ENCODE assay signal across 13 cellular contexts in genomic region chr17:74815671-74816370, GRCh38. TPM values are rescaled to one million over a fixed set of nuclear protein-coding genes. Genes with fewer than 3 reads are reported as not detected.
DNase-seq lines count a peak whose midpoint lies in the region; ATAC-seq and TF ChIP-seq lines count a peak whose summit lies in the region.
"Had no signal": no experiment of that assay in that cellular context is flagged by ENCODE, and none has a peak within 500 bp of the region (broad histone marks: within the 10 kb centered on the region; RNA-seq: fewer than 3 reads in every experiment).

No MANE protein-coding gene starts in this region.

- no peak for ATAC-seq in CD4-positive, alpha-beta T cell (ENCODE audit: poor library complexity)
- ATAC-seq: Right ventricle myocardium inferior had no signal

- H3K27ac ChIP-seq in A673 (ENCODE audit: low read depth, low read length, poor library complexity, severe bottlenecking), result peak overlapping the region; percentile 61
- H3K27ac ChIP-seq in OCI-LY3 (ENCODE audit: low read length), result no peak overlapping the region
- H3K27ac ChIP-seq in RWPE1, result no peak overlapping the region
- no peak overlapping the region for H3K27ac ChIP-seq in coronary artery
- H3K27ac ChIP-seq in CD4-positive, alpha-beta T cell (ENCODE audit: low read depth, low read length), result no peak overlapping the region
- H3K27ac ChIP-seq: ovary had no signal

- POLR2A ChIA-PET in A673 (lab: Charles Lee; ENCODE audit: low non-redundant PET) (no interaction called here), RWPE1 (lab: Yijun Ruan, JAX; ENCODE audit: low non-redundant PET) (no interaction called here)
- POLR2A ChIA-PET in CD4-positive, alpha-beta T cell (lab: Charles Lee), result interaction anchor here (0.6 kb wide), 1 partner anchor 25 kb away, joined by 3 read pairs; no protein-coding TSS in a partner anchor

- no peaks in the 10 kb centered on the region for H3K27me3 Mint-ChIP-seq in CD4-positive, alpha-beta T cell
- H3K27me3 Mint-ChIP-seq: activated CD4-positive, alpha-beta T cell treated with anti-CD3 and anti-CD28 coated beads, Interleukin-2, amount 10 ng/mL, durations not matched to agents 7 days and 5 days had no signal

- BruUV-seq in A673 (replicated peaks; lab: Mats Ljungman, UMichigan), result no TSS peak

- no peaks in the 10 kb centered on the region for H3K79me2 ChIP-seq in OCI-LY3 (ENCODE audit: low read length)

- no peak overlapping the region for H3K9ac ChIP-seq in OCI-LY3 (ENCODE audit: low read length)

- DNase-seq in A673 (ENCODE audit: low spot score), result peak; percentile 85
- DNase-seq in G401 (ENCODE audit: low spot score), result peak; percentile 58
- no peak for DNase-seq in epithelial cell of esophagus (ENCODE audit: low read depth)
- DNase-seq in DMS153 (lab: John Stamatoyannopoulos, UW), result no peak
- no peak for DNase-seq in RWPE1 (ENCODE audit: low spot score)
- no peak for DNase-seq in coronary artery (ENCODE audit: low spot score)
- no peak for DNase-seq in CD4-positive, alpha-beta T cell
- DNase-seq: activated CD4-positive, alpha-beta T cell treated with anti-CD3 and anti-CD28 coated beads, Interleukin-2, amount 10 ng/mL, durations not matched to agents 7 days and 5 days; NCI-H1417 treated with DMSO at 0.1 percent for 48 hours; ovary; stimulated activated CD4-positive, alpha-beta T cell treated with anti-CD3 and anti-CD28 coated beads, Interleukin-2, amount 100 ng/mL, for 48 hours had no signal

- no peaks in the 10 kb centered on the region for H3K9me3 ChIP-seq in A673 (ENCODE audit: low read depth, low read length, poor library complexity, severe bottlenecking)
- H3K9me3 ChIP-seq in OCI-LY3 (ENCODE audit: insufficient read depth, low read length), result no peaks in the 10 kb centered on the region
- no peaks in the 10 kb centered on the region for H3K9me3 ChIP-seq in CD4-positive, alpha-beta T cell (ENCODE audit: control insufficient read depth, low read length)
- H3K9me3 ChIP-seq: ovary had no signal

- H3K27me3 ChIP-seq in A673 (replicated peaks; ENCODE audit: insufficient read depth, low read depth, low read length, poor library complexity) (no peaks in the 10 kb centered on the region), OCI-LY3 (ENCODE audit: low read depth, low read length) (no peaks in the 10 kb centered on the region)
- no peaks in the 10 kb centered on the region for H3K27me3 ChIP-seq in CD4-positive, alpha-beta T cell (ENCODE audit: control insufficient read depth, insufficient read depth, low read length)
- H3K27me3 ChIP-seq: ovary had no signal

- peaks cover 64% of the 10 kb centered on the region for H3K36me3 Mint-ChIP-seq in CD4-positive, alpha-beta T cell (ENCODE audit: low read depth)

- H3K4me3 Mint-ChIP-seq in CD4-positive, alpha-beta T cell, result no peak overlapping the region
- H3K4me3 Mint-ChIP-seq: activated CD4-positive, alpha-beta T cell treated with anti-CD3 and anti-CD28 coated beads, Interleukin-2, amount 10 ng/mL, durations not matched to agents 7 days and 5 days had no signal

- in situ Hi-C loops in G401 (cut with HindIII; ENCODE audit: low sequenced_read_pairs), result no loop called here

- H3K27ac Mint-ChIP-seq in CD4-positive, alpha-beta T cell, result no peak overlapping the region
- H3K27ac Mint-ChIP-seq: activated CD4-positive, alpha-beta T cell treated with anti-CD3 and anti-CD28 coated beads, Interleukin-2, amount 10 ng/mL, durations not matched to agents 7 days and 5 days had no signal

- H3K4me1 ChIP-seq in A673 (ENCODE audit: insufficient read depth, low read length, poor library complexity, severe bottlenecking), result peaks cover 28% of the 10 kb centered on the region
- H3K4me1 ChIP-seq in OCI-LY3 (ENCODE audit: low read length), result no peaks in the 10 kb centered on the region

- no peaks in the 10 kb centered on the region for H3K4me1 Mint-ChIP-seq in CD4-positive, alpha-beta T cell (ENCODE audit: low read depth)

- peaks cover 3% of the 10 kb centered on the region for H3K36me3 ChIP-seq in A673 (ENCODE audit: insufficient read depth, low read length, poor library complexity, severe bottlenecking)
- no peaks in the 10 kb centered on the region for H3K36me3 ChIP-seq in OCI-LY3 (replicated peaks; ENCODE audit: low read depth, low read length)
- H3K36me3 ChIP-seq: ovary had no signal

- H4K20me1 ChIP-seq in OCI-LY3 (ENCODE audit: insufficient read depth, low read length), result no peaks in the 10 kb centered on the region

- intact Hi-C loops in A673 (cut with micrococcal nuclease; ENCODE audit: unreplicated experiment), result no loop called here
- intact Hi-C loops in CD4-positive, alpha-beta T cell (cut with DNase I, micrococcal nuclease), result no loop called here

- no peaks in the 10 kb centered on the region for H3K9me3 Mint-ChIP-seq in CD4-positive, alpha-beta T cell
- H3K9me3 Mint-ChIP-seq: activated CD4-positive, alpha-beta T cell treated with anti-CD3 and anti-CD28 coated beads, Interleukin-2, amount 10 ng/mL, durations not matched to agents 7 days and 5 days had no signal

- H2AFZ ChIP-seq in OCI-LY3 (ENCODE audit: low read depth, low read length), result no peak overlapping the region

- no peak overlapping the region for H3K4me2 ChIP-seq in OCI-LY3 (ENCODE audit: low read length)

- TF ChIP-seq CTCF in A673 (conservative IDR thresholded peaks at IDR 0.05; ENCODE audit: low read depth, low read length), result peak; percentile 91
- TF ChIP-seq CTCF in OCI-LY3 (IDR thresholded peaks at IDR 0.05; ENCODE audit: low read depth, low read length), result peak; percentile 35
- TF ChIP-seq CTCF in epithelial cell of esophagus (IDR thresholded peaks at IDR 0.05; ENCODE audit: insufficient read depth, low read depth, low read length, missing control alignments), result peak; percentile 26
- no peak for TF ChIP-seq CTCF in RWPE1 (conservative IDR thresholded peaks at IDR 0.05; ENCODE audit: low read depth)
- TF ChIP-seq CTCF in coronary artery (IDR thresholded peaks at IDR 0.05), result no peak
- TF ChIP-seq CTCF in CD4-positive, alpha-beta T cell (IDR thresholded peaks at IDR 0.05), result no peak

- CTCF ChIA-PET in A673 (lab: Charles Lee) (no interaction called here), RWPE1 (lab: Yijun Ruan, JAX) (no interaction called here)
- CTCF ChIA-PET in CD4-positive, alpha-beta T cell (lab: Charles Lee), result no interaction called here

- H3K4me3 ChIP-seq in A673 (ENCODE audit: low read depth, low read length, poor library complexity, severe bottlenecking), result no peak overlapping the region
- H3K4me3 ChIP-seq in OCI-LY3 (ENCODE audit: low read length), result no peak overlapping the region
- no peak overlapping the region for H3K4me3 ChIP-seq in epithelial cell of esophagus (ENCODE audit: low read length)
- H3K4me3 ChIP-seq in coronary artery, result no peak overlapping the region
- H3K4me3 ChIP-seq: ovary had no signal

RNA-seq across cellular contexts. Expression of gene NAT9, which starts 39.7 kb away (rescaled TPM):
- 55.6 and 60.6 TPM in 2 replicates for total RNA-seq in A673 (2021)
- total RNA-seq in G401 (2014; rRNA removed; shearing (Covaris generic)), result 31.0 and 32.7 TPM in 2 replicates
- total RNA-seq in CD4-positive, alpha-beta T cell, result 10 to 100 TPM; 34.6 to 38.2 TPM

RNA-seq across cellular contexts. Expression of gene GRIN2C, which starts 43.9 kb away (rescaled TPM):
- 0.09 and 0.24 TPM in 2 replicates for total RNA-seq in A673 (2021)
- total RNA-seq in G401 (2014; rRNA removed; shearing (Covaris generic)), result 0.37 and 1.3 TPM in 2 replicates
- not detected for total RNA-seq in CD4-positive, alpha-beta T cell

RNA-seq across cellular contexts. Expression of gene FDXR, which starts 57.0 kb away (rescaled TPM):
- 17.8 and 22.3 TPM in 2 replicates for total RNA-seq in A673 (2021)
- 120 and 154 TPM in 2 replicates for total RNA-seq in G401 (2014; rRNA removed; shearing (Covaris generic))
- total RNA-seq in CD4-positive, alpha-beta T cell, result 1 to 10 TPM; 2.1 to 2.7 TPM

Comparison
In these comparisons a context has a peak if more than half of its experiments do, and no peak if none do; other contexts are left out.
1. DNase-seq: peak in A673 (single experiment) and G401 (single experiment); none in epithelial cell of esophagus (single experiment), DMS153 (single experiment), RWPE1 (single experiment), coronary artery (single experiment) and CD4-positive, alpha-beta T cell (0 of 10).
2. CTCF ChIP-seq: peak in A673 (single experiment), OCI-LY3 (single experiment) and epithelial cell of esophagus (single experiment); none in RWPE1 (single experiment), coronary artery (single experiment) and CD4-positive, alpha-beta T cell (single experiment).